In genomic region chr5:180809403-180810209, GRCh38 we compare ENCODE assay signal across 8 cellular contexts. TPM values are rescaled to one million over a fixed set of nuclear protein-coding genes. Genes with fewer than 3 reads are reported as not detected.
DNase-seq lines count a peak whose midpoint lies in the region; ATAC-seq and TF ChIP-seq lines count a peak whose summit lies in the region.

No MANE protein-coding gene starts in this region.

- peaks cover 22% of the 10 kb centered on the region for H3K4me1 ChIP-seq in endodermal cell (ENCODE audit: control insufficient read depth, insufficient read depth, low read length)
- peaks cover 10% of the 10 kb centered on the region for H3K4me1 ChIP-seq in mesodermal cell (ENCODE audit: control insufficient read depth, insufficient read depth, low read length, poor library complexity, severe bottlenecking)

- POLR2A ChIA-PET in activated CD8-positive, alpha-beta T cell treated with anti-CD3 and anti-CD28 coated beads for 36 hours (lab: Charles Lee): interaction anchor here (0.7 to 10.0 kb wide), 3 partner anchors 16 to 22 kb away, joined by 3 to 87 read pairs (median 6); no protein-coding TSS in a partner anchor

- H3K9me3 ChIP-seq in endodermal cell (ENCODE audit: control insufficient read depth, low read length) (no peaks in the 10 kb centered on the region), mesodermal cell (ENCODE audit: control insufficient read depth, low read length) (no peaks in the 10 kb centered on the region)

- peaks cover 59% of the 10 kb centered on the region for H3K4me1 Mint-ChIP-seq in activated CD8-positive, alpha-beta T cell treated with anti-CD3 and anti-CD28 coated beads for 36 hours (ENCODE audit: low read depth)
- peaks cover 50% of the 10 kb centered on the region for H3K4me1 Mint-ChIP-seq in endodermal cell

- peak; percentile 16 for ATAC-seq in GM19468 (IDR thresholded peaks at IDR 0.05; ENCODE audit: extremely low read depth, unreplicated experiment)
- peak; percentile 77 for ATAC-seq in activated CD8-positive, alpha-beta T cell treated with anti-CD3 and anti-CD28 coated beads for 36 hours

- H3K4me3 Mint-ChIP-seq in activated CD8-positive, alpha-beta T cell treated with anti-CD3 and anti-CD28 coated beads for 36 hours: peak overlapping the region; percentile 88
- peak overlapping the region; percentile 75 for H3K4me3 Mint-ChIP-seq in endodermal cell

- CTCF ChIA-PET in activated CD8-positive, alpha-beta T cell treated with anti-CD3 and anti-CD28 coated beads for 36 hours (lab: Charles Lee): interaction anchor here (1.2 to 1.5 kb wide), 2 partner anchors 9 to 21 kb away, joined by 4 read pairs; no protein-coding TSS in a partner anchor

- peak overlapping the region; percentile 50 for H3K9ac ChIP-seq in endodermal cell (ENCODE audit: extremely low read depth, low read length, poor library complexity, severe bottlenecking)

- intact Hi-C loops in activated CD8-positive, alpha-beta T cell treated with anti-CD3 and anti-CD28 coated beads for 36 hours (cut with micrococcal nuclease): loop anchor here (5.0 kb wide), 1 partner anchor 53 kb away; the partner anchor contains the start of gene ZFP62

- H3K9me3 Mint-ChIP-seq in activated CD8-positive, alpha-beta T cell treated with anti-CD3 and anti-CD28 coated beads for 36 hours: no peaks in the 10 kb centered on the region
- H3K9me3 Mint-ChIP-seq in endodermal cell: no peaks in the 10 kb centered on the region

- peak overlapping the region; percentile 99 for H3K27ac Mint-ChIP-seq in activated CD8-positive, alpha-beta T cell treated with anti-CD3 and anti-CD28 coated beads for 36 hours
- peak overlapping the region; percentile 98 for H3K27ac Mint-ChIP-seq in endodermal cell

- H3K36me3 ChIP-seq in endodermal cell (ENCODE audit: control insufficient read depth, insufficient read depth, low read length) (no peaks in the 10 kb centered on the region), mesodermal cell (ENCODE audit: control insufficient read depth, insufficient read depth, low read length) (peaks cover 10% of the 10 kb centered on the region)

- H3K27ac ChIP-seq in HL-60 (replicated peaks) (peak overlapping the region; percentile 100), endodermal cell (ENCODE audit: low read depth, low read length) (peak overlapping the region; percentile 94), mesodermal cell (ENCODE audit: low read depth, low read length, severe bottlenecking) (peak overlapping the region; percentile 92)

- TF ChIP-seq CTCF in HL-60 (IDR thresholded peaks at IDR 0.05; ENCODE audit: insufficient read depth, low read length) (no peak), endodermal cell (conservative IDR thresholded peaks at IDR 0.05) (no peak)
- no peak for TF ChIP-seq CTCF in activated CD8-positive, alpha-beta T cell treated with anti-CD3 and anti-CD28 coated beads for 36 hours (IDR thresholded peaks at IDR 0.05)

- H3K27me3 Mint-ChIP-seq in activated CD8-positive, alpha-beta T cell treated with anti-CD3 and anti-CD28 coated beads for 36 hours: no peaks in the 10 kb centered on the region
- H3K27me3 Mint-ChIP-seq in endodermal cell (ENCODE audit: insufficient read depth): no peaks in the 10 kb centered on the region

- H3K4me3 ChIP-seq in HL-60 (replicated peaks; ENCODE audit: insufficient read depth, low read length) (peak overlapping the region; percentile 58), endodermal cell (ENCODE audit: low read length) (peak overlapping the region; percentile 93), mesodermal cell (ENCODE audit: extremely low read depth, insufficient read depth, low read length, poor library complexity, severe bottlenecking) (peak overlapping the region; percentile 64)

- WGBS in endodermal cell (ENCODE audit: insufficient coverage in 1 of 2, insufficient read length in 1 of 2), 2 experiments: 8 to 29% methylated on average over 11 to 38 of the region's 40 CpGs
- WGBS in mesodermal cell (ENCODE audit: insufficient coverage in 2 of 2), 2 experiments: 12% methylated on average over 23 to 29 of the region's 40 CpGs

- H3K36me3 Mint-ChIP-seq in activated CD8-positive, alpha-beta T cell treated with anti-CD3 and anti-CD28 coated beads for 36 hours (ENCODE audit: low read depth): peaks cover 40% of the 10 kb centered on the region
- H3K36me3 Mint-ChIP-seq in endodermal cell (ENCODE audit: low read depth): peaks cover 25% of the 10 kb centered on the region

- DNase-seq in COLO668 (lab: John Stamatoyannopoulos, UW; ENCODE audit: unreplicated experiment) (peak; percentile 87), HL-60 (ENCODE audit: low read depth in 1 of 2, low spot score in 1 of 2) (peak; percentile 85 to 93), NCI-H82 treated with DMSO at 0.1 percent for 48 hours (lab: John Stamatoyannopoulos, UW; ENCODE audit: unreplicated experiment) (peak; percentile 43), endodermal cell (peak; percentile 97)
- peak; percentile 93 for DNase-seq in activated CD8-positive, alpha-beta T cell treated with anti-CD3 and anti-CD28 coated beads for 36 hours
- DNase-seq in stimulated activated CD8-positive, alpha-beta memory T cell treated with anti-CD3 and anti-CD28 coated beads, Interleukin-15, amount 100 ng/mL, for 48 hours (ENCODE audit: low read depth in 2 of 2): peak; percentile 76 to 88

- no peaks in the 10 kb centered on the region for H3K27me3 ChIP-seq in HL-60 (ENCODE audit: insufficient read depth, poor library complexity, severe bottlenecking)
- H3K27me3 ChIP-seq in endodermal cell (ENCODE audit: control insufficient read depth, insufficient read depth, low read length, poor library complexity, severe bottlenecking): no peaks in the 10 kb centered on the region

RNA-seq across cellular contexts. Expression of gene MGAT1, which starts 7.0 kb away (rescaled TPM):
- total RNA-seq in activated CD8-positive, alpha-beta T cell treated with anti-CD3 and anti-CD28 coated beads for 36 hours: 100 to 1,000 TPM; 161 to 171 TPM
- 100 to 1,000 TPM in 1 of 2 donors, 10 to 100 TPM in 1; 76.2 to 101 TPM for total RNA-seq in endodermal cell
- polyA plus RNA-seq in endodermal cell (2013, experiment 1 of 2): 58.9 TPM
- polyA plus RNA-seq in endodermal cell (2013, experiment 2 of 2): 55.0 TPM
- polyA plus RNA-seq in mesodermal cell (2013, experiment 1 of 2): 78.6 TPM
- 67.6 TPM for polyA plus RNA-seq in mesodermal cell (2013, experiment 2 of 2)

RNA-seq across cellular contexts. Expression of gene ZFP62, which starts 51.5 kb away (rescaled TPM):
- total RNA-seq in activated CD8-positive, alpha-beta T cell treated with anti-CD3 and anti-CD28 coated beads for 36 hours: 10 to 100 TPM; 22.2 to 22.6 TPM
- 10 to 100 TPM; 37.3 to 44.6 TPM for total RNA-seq in endodermal cell
- polyA plus RNA-seq in endodermal cell (2013, experiment 1 of 2): 43.3 TPM
- polyA plus RNA-seq in endodermal cell (2013, experiment 2 of 2): 36.4 TPM
- 19.7 TPM for polyA plus RNA-seq in mesodermal cell (2013, experiment 1 of 2)
- 28.6 TPM for polyA plus RNA-seq in mesodermal cell (2013, experiment 2 of 2)

Comparison
In these comparisons a context has a peak if more than half of its experiments do, and no peak if none do; other contexts are left out.
1. Peak in every context shown above with its lines: DNase-seq, ATAC-seq, H3K4me3 ChIP-seq and H3K27ac ChIP-seq.
2. DNase-seq: peak in every context shown above with its lines; median percentile 97 in endodermal cell; 93 in activated CD8-positive, alpha-beta T cell treated with anti-CD3 and anti-CD28 coated beads for 36 hours; 89 in HL-60; 87 in COLO668; 82 in stimulated activated CD8-positive, alpha-beta memory T cell treated with anti-CD3 and anti-CD28 coated beads, Interleukin-15, amount 100 ng/mL, for 48 hours; 43 in NCI-H82 treated with DMSO at 0.1 percent for 48 hours.